10 cellular contexts compared by ENCODE assay signal in the genomic region with DNA sequence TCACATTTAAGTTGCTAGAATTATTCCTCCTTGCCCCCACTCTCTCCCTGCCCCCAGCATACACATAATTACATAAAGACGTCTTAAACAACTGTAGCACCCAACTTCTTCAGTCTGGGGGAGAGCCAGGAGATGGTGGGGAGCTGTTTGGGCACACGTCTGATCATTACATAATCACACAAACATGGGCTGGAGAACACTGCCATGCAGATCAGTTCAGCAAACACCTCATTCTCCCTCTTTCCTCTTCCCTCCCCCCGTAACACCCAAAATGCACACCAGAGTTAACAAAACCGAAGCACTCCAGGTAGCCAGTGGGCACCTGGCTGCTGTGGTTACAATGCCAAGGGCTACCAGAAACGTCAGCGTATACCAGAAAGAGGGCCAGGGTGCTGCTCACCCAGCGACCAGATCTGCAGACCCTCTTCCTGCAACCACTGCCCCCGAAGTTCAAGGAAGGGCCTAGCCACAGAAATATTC. TPM values are rescaled to one million over a fixed set of nuclear protein-coding genes. Genes with fewer than 3 reads are reported as not detected.
DNase-seq lines count a peak whose midpoint lies in the region; ATAC-seq lines count a peak whose summit lies in the region.
"Had no signal": no experiment of that assay in that cellular context is flagged by ENCODE, and none has a peak within 500 bp of the region (broad histone marks: within the 10 kb centered on the region; RNA-seq: fewer than 3 reads in every experiment).

No MANE protein-coding gene starts in this region.

- peak overlapping the region; percentile 93 for H3K27ac Mint-ChIP-seq in activated CD4-positive, alpha-beta T cell treated with anti-CD3 and anti-CD28 coated beads, Interleukin-2, amount 10 ng/mL, durations not matched to agents 7 days and 5 days
- peak overlapping the region; percentile 40 for H3K27ac Mint-ChIP-seq in activated T-helper 1 cell treated with anti-CD3 and anti-CD28 coated beads, Interleukin-12 subunit alpha, Interleukin-12 subunit beta, Interleukin-2, Interleukin-4 antibody, amounts not matched to agents 30 ng/mL and 10 ng/mL and 1 ng/mL, durations not matched to agents 14 hours and 24 hours and 36 hours
- H3K27ac Mint-ChIP-seq in stimulated activated naive B cell treated with anti-CD40 and anti-IgM and Interleukin-4, amounts not matched to agents 10 μg/mL and 1 μg/mL and 100 μg/mL, for 72 hours: no peak overlapping the region

- no peak for ATAC-seq in stimulated activated naive B cell treated with anti-CD40 and anti-IgM and Interleukin-4, amounts not matched to agents 10 μg/mL and 1 μg/mL and 100 μg/mL, for 72 hours (replicated peaks)
- ATAC-seq in HG02973 (IDR thresholded peaks at IDR 0.05; ENCODE audit: unreplicated experiment) (no peak), HG02610 (IDR thresholded peaks at IDR 0.05; ENCODE audit: unreplicated experiment) (no peak)

- CTCF ChIA-PET in activated CD4-positive, alpha-beta T cell treated with anti-CD3 and anti-CD28 coated beads, Interleukin-2, amount 10 ng/mL, durations not matched to agents 7 days and 5 days (lab: Charles Lee): interaction anchor here (1.3 to 2.2 kb wide), 5 partner anchors 9 to 51 kb away, joined by 3 to 7 read pairs (median 4); no protein-coding TSS in a partner anchor

- H3K4me3 ChIP-seq in iPS-18c (ENCODE audit: insufficient read depth, low read depth, low read length): peak overlapping the region; percentile 25
- H3K4me3 ChIP-seq: BLaER1 had no signal

- peak overlapping the region; percentile 79 for H3K4me3 Mint-ChIP-seq in activated CD4-positive, alpha-beta T cell treated with anti-CD3 and anti-CD28 coated beads, Interleukin-2, amount 10 ng/mL, durations not matched to agents 7 days and 5 days
- peak overlapping the region; percentile 76 for H3K4me3 Mint-ChIP-seq in activated T-helper 1 cell treated with anti-CD3 and anti-CD28 coated beads, Interleukin-12 subunit alpha, Interleukin-12 subunit beta, Interleukin-2, Interleukin-4 antibody, amounts not matched to agents 30 ng/mL and 10 ng/mL and 1 ng/mL, durations not matched to agents 14 hours and 24 hours and 36 hours
- H3K4me3 Mint-ChIP-seq in stimulated activated naive B cell treated with anti-CD40 and anti-IgM and Interleukin-4, amounts not matched to agents 10 μg/mL and 1 μg/mL and 100 μg/mL, for 72 hours: peak overlapping the region; percentile 71 to 82

- H3K9me3 ChIP-seq in iPS-18c (ENCODE audit: control insufficient read depth, insufficient read depth, low read length): no peaks in the 10 kb centered on the region

- no peak for DNase-seq in activated CD4-positive, alpha-beta T cell treated with anti-CD3 and anti-CD28 coated beads, Interleukin-2, amount 10 ng/mL, durations not matched to agents 7 days and 5 days
- DNase-seq in activated CD4-positive, alpha-beta T cell treated with anti-CD3 and anti-CD28 coated beads, Interleukin-2, amount 50 U/mL, for 48 hours: no peak
- DNase-seq in activated T-helper 1 cell treated with anti-CD3 and anti-CD28 coated beads, Interleukin-12 subunit alpha, Interleukin-12 subunit beta, Interleukin-2, Interleukin-4 antibody, amounts not matched to agents 30 ng/mL and 10 ng/mL and 1 ng/mL, durations not matched to agents 14 hours and 24 hours and 36 hours (ENCODE audit: low spot score): no peak
- no peak for DNase-seq in stimulated activated naive B cell treated with anti-CD40 and anti-IgM and Interleukin-4, amounts not matched to agents 10 μg/mL and 1 μg/mL and 100 μg/mL, for 72 hours
- no peak for DNase-seq in NCI-H2227 (lab: John Stamatoyannopoulos, UW; ENCODE audit: unreplicated experiment)
- DNase-seq: NCI-H1694 treated with DMSO at 0.1 percent for 48 hours had no signal

- H3K9me3 Mint-ChIP-seq in activated CD4-positive, alpha-beta T cell treated with anti-CD3 and anti-CD28 coated beads, Interleukin-2, amount 10 ng/mL, durations not matched to agents 7 days and 5 days: peaks cover 13% of the 10 kb centered on the region
- peaks cover 7% of the 10 kb centered on the region for H3K9me3 Mint-ChIP-seq in activated T-helper 1 cell treated with anti-CD3 and anti-CD28 coated beads, Interleukin-12 subunit alpha, Interleukin-12 subunit beta, Interleukin-2, Interleukin-4 antibody, amounts not matched to agents 30 ng/mL and 10 ng/mL and 1 ng/mL, durations not matched to agents 14 hours and 24 hours and 36 hours
- peaks cover 6 to 13% of the 10 kb centered on the region in 2 donors for H3K9me3 Mint-ChIP-seq in stimulated activated naive B cell treated with anti-CD40 and anti-IgM and Interleukin-4, amounts not matched to agents 10 μg/mL and 1 μg/mL and 100 μg/mL, for 72 hours

- peaks cover 85% of the 10 kb centered on the region for H3K4me1 Mint-ChIP-seq in activated CD4-positive, alpha-beta T cell treated with anti-CD3 and anti-CD28 coated beads, Interleukin-2, amount 10 ng/mL, durations not matched to agents 7 days and 5 days
- peaks cover 87% of the 10 kb centered on the region for H3K4me1 Mint-ChIP-seq in activated T-helper 1 cell treated with anti-CD3 and anti-CD28 coated beads, Interleukin-12 subunit alpha, Interleukin-12 subunit beta, Interleukin-2, Interleukin-4 antibody, amounts not matched to agents 30 ng/mL and 10 ng/mL and 1 ng/mL, durations not matched to agents 14 hours and 24 hours and 36 hours (ENCODE audit: low read depth)
- peaks cover 21 to 34% of the 10 kb centered on the region in 2 donors for H3K4me1 Mint-ChIP-seq in stimulated activated naive B cell treated with anti-CD40 and anti-IgM and Interleukin-4, amounts not matched to agents 10 μg/mL and 1 μg/mL and 100 μg/mL, for 72 hours

- H3K27me3 Mint-ChIP-seq in activated CD4-positive, alpha-beta T cell treated with anti-CD3 and anti-CD28 coated beads, Interleukin-2, amount 10 ng/mL, durations not matched to agents 7 days and 5 days: peaks cover under 1% of the 10 kb centered on the region
- H3K27me3 Mint-ChIP-seq in activated T-helper 1 cell treated with anti-CD3 and anti-CD28 coated beads, Interleukin-12 subunit alpha, Interleukin-12 subunit beta, Interleukin-2, Interleukin-4 antibody, amounts not matched to agents 30 ng/mL and 10 ng/mL and 1 ng/mL, durations not matched to agents 14 hours and 24 hours and 36 hours (ENCODE audit: insufficient read depth): no peaks in the 10 kb centered on the region
- H3K27me3 Mint-ChIP-seq in stimulated activated naive B cell treated with anti-CD40 and anti-IgM and Interleukin-4, amounts not matched to agents 10 μg/mL and 1 μg/mL and 100 μg/mL, for 72 hours: peaks cover 48 to 78% of the 10 kb centered on the region in 2 donors

- POLR2A ChIA-PET in activated CD4-positive, alpha-beta T cell treated with anti-CD3 and anti-CD28 coated beads, Interleukin-2, amount 10 ng/mL, durations not matched to agents 7 days and 5 days (lab: Charles Lee): no interaction called here

- intact Hi-C loops in activated T-helper 1 cell treated with anti-CD3 and anti-CD28 coated beads, Interleukin-12 subunit alpha, Interleukin-12 subunit beta, Interleukin-2, Interleukin-4 antibody, amounts not matched to agents 30 ng/mL and 10 ng/mL and 1 ng/mL, durations not matched to agents 14 hours and 24 hours and 36 hours (cut with micrococcal nuclease): loop anchor here (5.0 kb wide), 3 partner anchors 125 to 345 kb away; no protein-coding TSS in a partner anchor

- peaks cover 34% of the 10 kb centered on the region for H3K36me3 Mint-ChIP-seq in activated CD4-positive, alpha-beta T cell treated with anti-CD3 and anti-CD28 coated beads, Interleukin-2, amount 10 ng/mL, durations not matched to agents 7 days and 5 days (ENCODE audit: low read depth)
- H3K36me3 Mint-ChIP-seq in activated T-helper 1 cell treated with anti-CD3 and anti-CD28 coated beads, Interleukin-12 subunit alpha, Interleukin-12 subunit beta, Interleukin-2, Interleukin-4 antibody, amounts not matched to agents 30 ng/mL and 10 ng/mL and 1 ng/mL, durations not matched to agents 14 hours and 24 hours and 36 hours (ENCODE audit: low read depth): peaks cover 5% of the 10 kb centered on the region
- H3K36me3 Mint-ChIP-seq in stimulated activated naive B cell treated with anti-CD40 and anti-IgM and Interleukin-4, amounts not matched to agents 10 μg/mL and 1 μg/mL and 100 μg/mL, for 72 hours: peaks cover 2 to 4% of the 10 kb centered on the region in 2 donors

RNA-seq across cellular contexts. Expression of a gene that starts 1.6 kb away (rescaled TPM):
- 10 to 100 TPM; 18.4 to 21.5 TPM for total RNA-seq in activated CD4-positive, alpha-beta T cell treated with anti-CD3 and anti-CD28 coated beads, Interleukin-2, amount 10 ng/mL, durations not matched to agents 7 days and 5 days
- 75.4 and 76.7 TPM in 2 replicates for total RNA-seq in activated T-helper 1 cell treated with anti-CD3 and anti-CD28 coated beads, Interleukin-12 subunit alpha, Interleukin-12 subunit beta, Interleukin-2, Interleukin-4 antibody, amounts not matched to agents 30 ng/mL and 10 ng/mL and 1 ng/mL, durations not matched to agents 14 hours and 24 hours and 36 hours
